10 cellular contexts compared by ENCODE assay signal in the genomic region with DNA sequence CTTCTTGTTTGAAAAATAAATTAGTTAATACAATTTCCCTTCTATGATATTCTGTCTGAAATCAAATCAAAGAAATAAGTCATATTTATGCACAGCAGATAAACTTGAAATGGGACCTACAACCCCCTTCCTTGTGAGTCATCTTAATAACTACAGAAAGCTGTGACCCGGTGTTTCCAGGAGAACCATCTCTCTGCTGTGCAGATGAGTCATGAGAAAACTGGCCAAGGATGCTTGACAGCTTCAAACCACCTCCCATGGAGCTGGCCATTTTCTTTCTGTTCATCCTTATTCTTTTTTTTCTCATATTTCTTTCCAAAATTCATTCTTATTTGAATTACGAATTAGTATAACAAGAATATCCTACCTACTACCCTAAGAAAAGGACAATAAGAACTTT. TPM values are rescaled to one million over a fixed set of nuclear protein-coding genes. Genes with fewer than 3 reads are reported as not detected.
DNase-seq lines count a peak whose midpoint lies in the region; ATAC-seq, FAIRE-seq and TF ChIP-seq lines count a peak whose summit lies in the region.
"Had no signal": no experiment of that assay in that cellular context is flagged by ENCODE, and none has a peak within 500 bp of the region (broad histone marks: within the 10 kb centered on the region; RNA-seq: fewer than 3 reads in every experiment).

No MANE protein-coding gene starts in this region.

- TF ChIP-seq CTCF in adrenal gland (IDR thresholded peaks at IDR 0.05) (no peak), D721Med (IDR thresholded peaks at IDR 0.05; ENCODE audit: insufficient read depth, missing control alignments) (no peak), heart right ventricle (IDR thresholded peaks at IDR 0.05) (no peak)

- DNase-seq in AG08395 (ENCODE audit: low spot score) (peak; percentile 86), adrenal gland (peak in 6 of 7 donors; percentile 29 to 75 (median 40)), myocyte (ENCODE audit: low read depth) (peak; percentile 26), superior temporal gyrus (ENCODE audit: extremely low spot score) (no peak), D721Med (ENCODE audit: insufficient read length, low spot score) (no peak), NCI-H1694 treated with DMSO at 0.1 percent for 48 hours (lab: John Stamatoyannopoulos, UW) (no peak), heart right ventricle (no peak)
- DNase-seq: sigmoid colon had no signal

- H3K36me3 ChIP-seq in adrenal gland (replicated peaks in 1 of 2), result no peaks in the 10 kb centered on the region
- H3K36me3 ChIP-seq in heart right ventricle, result no peaks in the 10 kb centered on the region
- H3K36me3 ChIP-seq: sigmoid colon had no signal

- no peak for TF ChIP-seq POLR2A in adrenal gland (IDR thresholded peaks at IDR 0.05)

- H3K4me3 ChIP-seq in adrenal gland (no peak overlapping the region), heart right ventricle (no peak overlapping the region)
- H3K4me3 ChIP-seq: sigmoid colon had no signal

- H3K9me3 ChIP-seq in adrenal gland (replicated peaks in 1 of 3), result no peaks in the 10 kb centered on the region
- H3K9me3 ChIP-seq in heart right ventricle, result peaks cover 0 to 5% (median 0%) of the 10 kb centered on the region in 11 donors
- H3K9me3 ChIP-seq: sigmoid colon had no signal

- no peaks in the 10 kb centered on the region for H3K27me3 ChIP-seq in adrenal gland
- no peaks in the 10 kb centered on the region for H3K27me3 ChIP-seq in heart right ventricle
- H3K27me3 ChIP-seq: sigmoid colon had no signal

- H3K27ac ChIP-seq in adrenal gland (no peak overlapping the region), heart right ventricle (no peak overlapping the region)
- H3K27ac ChIP-seq: sigmoid colon had no signal

- 54 to 63% (median 58%) methylated on average over 2 of the region's 2 CpGs for WGBS in adrenal gland, 4 donors
- WGBS in heart right ventricle, 2 donors, result 79 to 80% methylated on average over 2 of the region's 2 CpGs

- H3K4me1 ChIP-seq in adrenal gland (replicated peaks in 1 of 2) (no peaks in the 10 kb centered on the region), heart right ventricle (no peaks in the 10 kb centered on the region)
- H3K4me1 ChIP-seq: sigmoid colon had no signal

- FAIRE-seq in D721Med (lab: Jason Lieb, UNC), result no peak
- FAIRE-seq: G401.6 had no signal

- intact Hi-C loops in adrenal gland (cut with DNase I) (no loop called here), heart right ventricle (cut with DNase I) (no loop called here)

- ATAC-seq in HG02884 (IDR thresholded peaks at IDR 0.05; ENCODE audit: unreplicated experiment), result peak; percentile 52
- ATAC-seq in heart right ventricle, result no peak

RNA-seq across cellular contexts. Expression of a gene that starts 43.4 kb away (rescaled TPM):
- 10 to 100 TPM in 5 of 8 donors, 1 to 10 TPM in 2, under 1 TPM in 1; 0.83 to 70.8 (median 11.6) TPM for total RNA-seq in adrenal gland
- 10 to 100 TPM in 1 of 3 donors, 1 to 10 TPM in 2; 2.6 to 10.0 (median 7.6) TPM for polyA plus RNA-seq in adrenal gland
- total RNA-seq in myocyte, result 0.05 and 0.26 TPM in 2 replicates
- polyA plus RNA-seq in myocyte (2012), result 0.16 TPM
- 100 to 1,000 TPM in 1 of 10 donors, 10 to 100 TPM in 5, 1 to 10 TPM in 4; 4.1 to 148 (median 14.7) TPM for total RNA-seq in heart right ventricle
- 1 to 10 TPM; 2.6 to 7.2 TPM for polyA plus RNA-seq in heart right ventricle

Comparison
In these comparisons a context has a peak if more than half of its experiments do, and no peak if none do; other contexts are left out.
1. DNase-seq: peak in AG08395 (single experiment), adrenal gland (6 of 7) and myocyte (single experiment); none in superior temporal gyrus (single experiment), D721Med (single experiment), NCI-H1694 treated with DMSO at 0.1 percent for 48 hours (single experiment) and heart right ventricle (0 of 2).